16 cellular contexts compared by ENCODE assay signal in genomic region chr9:97387504-97387886, GRCh38. TPM values are rescaled to one million over a fixed set of nuclear protein-coding genes. Genes with fewer than 3 reads are reported as not detected.
DNase-seq lines count a peak whose midpoint lies in the region; ATAC-seq and TF ChIP-seq lines count a peak whose summit lies in the region.
"Had no signal": no experiment of that assay in that cellular context is flagged by ENCODE, and none has a peak within 500 bp of the region (broad histone marks: within the 10 kb centered on the region; RNA-seq: fewer than 3 reads in every experiment).

No MANE protein-coding gene starts in this region.

- H3K27me3 ChIP-seq in mammary epithelial cell (ENCODE audit: insufficient read depth, low read length) (peaks cover 3% of the 10 kb centered on the region), PC-9 (ENCODE audit: insufficient read depth, low read depth) (no peaks in the 10 kb centered on the region), fibroblast of lung (ENCODE audit: control insufficient read depth, insufficient read depth, low read length) (peaks cover 2% of the 10 kb centered on the region), SJCRH30 (no peaks in the 10 kb centered on the region)

- in situ Hi-C loops in mammary epithelial cell (cut with MboI; ENCODE audit: low sequenced_read_pairs in 2 of 2) = loop anchor here (25.0 kb wide), 1 partner anchor 525 kb away; the partner anchor contains the start of gene ZNF782 (in 2 of the 2)

- no peaks in the 10 kb centered on the region for H3K79me2 ChIP-seq in mammary epithelial cell (ENCODE audit: insufficient read depth, low read length)
- no peaks in the 10 kb centered on the region for H3K79me2 ChIP-seq in PC-9 (ENCODE audit: low read depth)
- H3K79me2 ChIP-seq in fibroblast of lung (ENCODE audit: control insufficient read depth, insufficient read depth, low read length) = no peaks in the 10 kb centered on the region

- H3K9me3 ChIP-seq in mammary epithelial cell (replicated peaks; ENCODE audit: insufficient read depth, low read length) (no peaks in the 10 kb centered on the region), PC-9 (ENCODE audit: insufficient read depth, low read depth) (no peaks in the 10 kb centered on the region), fibroblast of lung (ENCODE audit: control insufficient read depth, insufficient read depth, low read depth, low read length) (no peaks in the 10 kb centered on the region), SJCRH30 (replicated peaks) (no peaks in the 10 kb centered on the region)
- H3K9me3 ChIP-seq: heart left ventricle, tibial nerve had no signal

- no peaks in the 10 kb centered on the region for H3K9me2 ChIP-seq in PC-9 (ENCODE audit: insufficient read depth)

- H3K27me3 Mint-ChIP-seq in MCF 10A (ENCODE audit: insufficient read depth, unreplicated experiment) (no peaks in the 10 kb centered on the region), CD14-positive monocyte (ENCODE audit: low read depth in 3 of 3) (peaks cover 3 to 18% (median 7%) of the 10 kb centered on the region in 3 donors)

- ATAC-seq in GM21423 (IDR thresholded peaks at IDR 0.05; ENCODE audit: unreplicated experiment) = no peak

- H3K27ac ChIP-seq in mammary epithelial cell (ENCODE audit: insufficient read depth, low read depth, low read length) = no peak overlapping the region
- no peak overlapping the region for H3K27ac ChIP-seq in PC-9
- no peak overlapping the region for H3K27ac ChIP-seq in fibroblast of lung (ENCODE audit: insufficient read depth, low read length)
- no peak overlapping the region for H3K27ac ChIP-seq in SJCRH30
- H3K27ac ChIP-seq: GM23248, heart left ventricle, tibial nerve had no signal

- 5% methylated on average over 4 of the region's 13 CpGs for WGBS in mammary epithelial cell (ENCODE audit: low coverage, missing lambda C conversion rate)

- no peaks in the 10 kb centered on the region for H3K36me3 ChIP-seq in mammary epithelial cell (ENCODE audit: insufficient read depth, low read length)
- H3K36me3 ChIP-seq in PC-9 (ENCODE audit: low read depth) = no peaks in the 10 kb centered on the region
- no peaks in the 10 kb centered on the region for H3K36me3 ChIP-seq in fibroblast of lung (ENCODE audit: control insufficient read depth, insufficient read depth, low read length)
- no peaks in the 10 kb centered on the region for H3K36me3 ChIP-seq in SJCRH30
- H3K36me3 ChIP-seq: heart left ventricle had no signal

- H3K9me3 Mint-ChIP-seq in MCF 10A (ENCODE audit: unreplicated experiment) = no peaks in the 10 kb centered on the region
- H3K9me3 Mint-ChIP-seq in CD14-positive monocyte = peaks cover 0 to 3% (median 0%) of the 10 kb centered on the region in 7 donors
- H3K9me3 Mint-ChIP-seq: CD4-positive, alpha-beta memory T cell; central memory CD8-positive, alpha-beta T cell; effector memory CD8-positive, alpha-beta T cell; stimulated activated naive B cell treated with anti-CD40 and anti-IgM and Interleukin-4, amounts not matched to agents 10 μg/mL and 1 μg/mL and 100 μg/mL, for 72 hours had no signal

- CTCF ChIA-PET in mammary epithelial cell (lab: Charles Lee; ENCODE audit: low non-redundant PET) = interaction anchor here (0.5 to 0.9 kb wide), 2 partner anchors 78 to 211 kb away, joined by 3 to 5 read pairs; no protein-coding TSS in a partner anchor
- CTCF ChIA-PET in MCF 10A (lab: Yijun Ruan, JAX) = interaction anchor here (0.6 to 4.0 kb wide), 26 partner anchors 10 to 516 kb away, joined by 3 to 50 read pairs (median 4); no protein-coding TSS in a partner anchor
- CTCF ChIA-PET in PC-9 (lab: Charles Lee) = interaction anchor here (1.0 to 1.6 kb wide), 2 partner anchors 11 to 228 kb away, joined by 3 to 5 read pairs; no protein-coding TSS in a partner anchor

- H3K4me1 Mint-ChIP-seq in MCF 10A (ENCODE audit: insufficient read depth, unreplicated experiment) (no peaks in the 10 kb centered on the region), CD14-positive monocyte (peaks cover 19% of the 10 kb centered on the region)

- no peak overlapping the region for H3K9ac ChIP-seq in mammary epithelial cell (ENCODE audit: insufficient read depth, low read length)
- no peak overlapping the region for H3K9ac ChIP-seq in fibroblast of lung (ENCODE audit: insufficient read depth, low read length)
- H3K9ac ChIP-seq: GM23248 had no signal

- H3K27ac Mint-ChIP-seq in MCF 10A (ENCODE audit: low read depth, unreplicated experiment) = no peak overlapping the region
- peak overlapping the region in 1 of 7 donors; percentile 74 for H3K27ac Mint-ChIP-seq in CD14-positive monocyte

- DNase-seq in mammary epithelial cell (no peak), MCF 10A (ENCODE audit: unreplicated experiment) (no peak), PC-9 (no peak), fibroblast of lung (ENCODE audit: low read depth in 2 of 2) (no peak), retina (no peak), CD14-positive monocyte (ENCODE audit: low spot score) (no peak), SJCRH30 (no peak)
- DNase-seq: NCI-H446 treated with DMSO at 0.1 percent for 48 hours had no signal

- H3K4me1 ChIP-seq in mammary epithelial cell (ENCODE audit: insufficient read depth, low read length) (no peaks in the 10 kb centered on the region), PC-9 (replicated peaks; ENCODE audit: insufficient read depth) (no peaks in the 10 kb centered on the region), fibroblast of lung (ENCODE audit: control insufficient read depth, extremely low read depth, insufficient read depth, low read length) (no peaks in the 10 kb centered on the region), SJCRH30 (no peaks in the 10 kb centered on the region)

- TF ChIP-seq CTCF in mammary epithelial cell (conservative IDR thresholded peaks at IDR 0.05 in 1 of 2, IDR thresholded peaks at IDR 0.05 in 1 of 2; ENCODE audit: extremely low read depth in 1 of 2, insufficient read depth in 1 of 2, low read depth in 1 of 2, low read length in 2 of 2) (no peak), MCF 10A (IDR thresholded peaks at IDR 0.05; ENCODE audit: unreplicated experiment) (no peak), PC-9 (conservative IDR thresholded peaks at IDR 0.05) (no peak), fibroblast of lung (conservative IDR thresholded peaks at IDR 0.05 in 1 of 2, IDR thresholded peaks at IDR 0.05 in 1 of 2; ENCODE audit: low read depth in 1 of 2, low read length in 2 of 2) (no peak), CD14-positive monocyte (IDR thresholded peaks at IDR 0.05) (no peak)

- POLR2A ChIA-PET in MCF 10A (lab: Yijun Ruan, JAX) (no interaction called here), PC-9 (lab: Charles Lee; ENCODE audit: unreplicated experiment) (no interaction called here)

- H3K4me3 ChIP-seq in mammary epithelial cell (replicated peaks in 1 of 3; ENCODE audit: insufficient read depth in 1 of 3, low read depth in 2 of 3, low read length in 3 of 3) (no peak overlapping the region), PC-9 (no peak overlapping the region), fibroblast of lung (replicated peaks in 1 of 4; ENCODE audit: control extremely low read depth in 1 of 4, insufficient read depth in 1 of 4, low read depth in 3 of 4, low read length in 4 of 4) (no peak overlapping the region), SJCRH30 (no peak overlapping the region)
- H3K4me3 ChIP-seq: GM23248, heart left ventricle, tibial nerve had no signal

- H2AFZ ChIP-seq in mammary epithelial cell (ENCODE audit: low read depth, low read length) = no peak overlapping the region
- H2AFZ ChIP-seq in PC-9 = no peak overlapping the region
- no peak overlapping the region for H2AFZ ChIP-seq in fibroblast of lung (ENCODE audit: low read length)
- H2AFZ ChIP-seq: GM23248 had no signal

- H4K20me1 ChIP-seq in mammary epithelial cell (ENCODE audit: insufficient read depth, low read length) (no peaks in the 10 kb centered on the region), PC-9 (ENCODE audit: insufficient read depth) (no peaks in the 10 kb centered on the region), fibroblast of lung (ENCODE audit: control insufficient read depth, extremely low read depth, insufficient read depth, low read length) (no peaks in the 10 kb centered on the region)

- H3K4me2 ChIP-seq in mammary epithelial cell (ENCODE audit: insufficient read depth, low read depth, low read length) = peak overlapping the region; percentile 48
- 0 out of 2 replicates have a peak overlapping the region, but pooled peaks have one; percentile 23 for H3K4me2 ChIP-seq in PC-9
- peak overlapping the region; percentile 75 for H3K4me2 ChIP-seq in fibroblast of lung (ENCODE audit: extremely low read depth, insufficient read depth, low read length)

- no peaks in the 10 kb centered on the region for H3K36me3 Mint-ChIP-seq in MCF 10A (ENCODE audit: insufficient read depth, unreplicated experiment)
- no peaks in the 10 kb centered on the region for H3K36me3 Mint-ChIP-seq in CD14-positive monocyte
- H3K36me3 Mint-ChIP-seq: CD4-positive, alpha-beta memory T cell had no signal

- BruUV-seq in mammary epithelial cell (replicated peaks; lab: Mats Ljungman, UMichigan) = no TSS peak
- BruUV-seq in MCF 10A (replicated peaks; lab: Mats Ljungman, UMichigan) = no TSS peak
- no TSS peak for BruUV-seq in PC-9 (replicated peaks; lab: Mats Ljungman, UMichigan)

- H3K4me3 Mint-ChIP-seq in MCF 10A (ENCODE audit: unreplicated experiment) (no peak overlapping the region), CD14-positive monocyte (no peak overlapping the region)
- H3K4me3 Mint-ChIP-seq: central memory CD8-positive, alpha-beta T cell had no signal

- intact Hi-C loops in mammary epithelial cell (cut with micrococcal nuclease) = loop anchor here (1.0 to 10.0 kb wide), 3 partner anchors 12 to 253 kb away; no protein-coding TSS in a partner anchor
- intact Hi-C loops in MCF 10A (cut with micrococcal nuclease) = loop anchor here (1.0 to 2.0 kb wide), 3 partner anchors 211 to 531 kb away; no protein-coding TSS in a partner anchor
- intact Hi-C loops in PC-9 (cut with micrococcal nuclease; ENCODE audit: unreplicated experiment) = loop anchor here (2.0 kb wide), 1 partner anchor 227 kb away; no protein-coding TSS in a partner anchor
- intact Hi-C loops in CD14-positive monocyte (cut with micrococcal nuclease) = loop anchor here in 1 of 2 donors (2.0 to 10.0 kb wide), 2 partner anchors 13 to 227 kb away; no protein-coding TSS in a partner anchor

- no peaks in the 10 kb centered on the region for H3F3A ChIP-seq in PC-9 (ENCODE audit: insufficient read depth, low read depth)

- dilution Hi-C loops in mammary epithelial cell (cut with HindIII; ENCODE audit: low sequenced_read_pairs) = no loop called here

RNA-seq across cellular contexts. Expression of gene TDRD7, which starts 24.4 kb away (rescaled TPM):
- total RNA-seq in mammary epithelial cell (1 to 10 TPM; 8.5 to 8.9 TPM), MCF 10A (2022) (7.1 and 8.2 TPM in 2 replicates), PC-9 (2021) (11.9 and 14.2 TPM in 2 replicates), fibroblast of lung (9.0 and 14.7 TPM in 2 replicates)
- polyA plus RNA-seq in mammary epithelial cell (5.7 TPM), fibroblast of lung (9.8 and 10.5 TPM in 2 replicates), CD14-positive monocyte (10 to 100 TPM in 1 of 2 donors, 1 to 10 TPM in 1; 8.1 to 11.1 TPM)
- polyA minus RNA-seq in mammary epithelial cell (16.4 TPM), fibroblast of lung (ENCODE audit: low replicate concordance) (2.3 and 3.1 TPM in 2 replicates)
- polyA plus RNA-seq in fibroblast of lung (2012) = 7.5 and 8.6 TPM in 2 replicates
- 2.4 and 2.5 TPM in 2 replicates for total RNA-seq in SJCRH30 (2014; rRNA removed; shearing (Covaris generic))

Comparison
In these comparisons a context has a peak if more than half of its experiments do, and no peak if none do; other contexts are left out.
1. H3K4me2 ChIP-seq: peak in every context shown above with its lines; median percentile 75 in fibroblast of lung; 48 in mammary epithelial cell; 23 in PC-9.